In the genomic region with DNA sequence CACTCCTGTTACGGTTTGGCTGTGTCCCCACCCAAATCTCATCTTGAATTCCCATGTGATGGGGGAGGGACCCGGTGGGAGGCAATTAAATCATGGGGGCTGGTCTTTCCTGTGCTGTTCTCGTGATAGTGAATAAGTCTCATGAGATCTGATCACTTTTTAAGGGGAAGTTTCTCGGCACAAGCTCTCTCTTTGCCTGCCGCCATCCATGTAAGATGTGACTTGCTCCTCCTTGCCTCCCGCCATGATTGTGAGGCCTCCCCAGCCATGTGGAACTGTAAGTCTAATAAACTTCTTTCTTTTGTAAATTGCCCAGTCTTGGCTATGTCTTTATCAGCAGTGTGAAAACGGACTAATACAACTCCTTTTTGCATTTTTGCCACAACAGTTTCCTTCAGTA, we compare ENCODE assay signal across 10 cellular contexts. TPM values are rescaled to one million over a fixed set of nuclear protein-coding genes. Genes with fewer than 3 reads are reported as not detected.
A peak's percentile ranks its signal among the peaks of the same experiment; 100 is the strongest.
DNase-seq lines count a peak whose midpoint lies in the region; FAIRE-seq and TF ChIP-seq lines count a peak whose summit lies in the region.
"Not testable (repeated sequence)": the region's sequence is repeated elsewhere in the genome, so short reads cannot be mapped to it uniquely, and the experiment has no call there.
"Had no signal": no experiment of that assay in that cellular context is flagged by ENCODE, and none has a peak within 500 bp of the region (broad histone marks: within the 10 kb centered on the region; RNA-seq: fewer than 3 reads in every experiment).

No MANE protein-coding gene starts in this region.

- H4K91ac ChIP-seq in H1 (replicated peaks; ENCODE audit: insufficient read length, low read length) = peak overlapping the region; percentile 87
- H4K91ac ChIP-seq in trophoblast cell (ENCODE audit: low read depth, low read length) = not testable (repeated sequence)

- H2BK120ac ChIP-seq in H1 (replicated peaks; ENCODE audit: low read depth, low read length); trophoblast cell (ENCODE audit: insufficient read depth, low read length, poor library complexity): not testable (repeated sequence)

- TF ChIP-seq EP300 in H1 (IDR thresholded peaks at IDR 0.05; ENCODE audit: borderline replicate concordance in 1 of 2, low read depth in 2 of 2, low read length in 2 of 2) = not testable (repeated sequence)

- not testable (repeated sequence) for H3K27me3 ChIP-seq in H1 (replicated peaks in 1 of 4; ENCODE audit: control insufficient read depth in 3 of 4, extremely low read depth in 1 of 4, insufficient read depth in 3 of 4, low read length in 3 of 4); trophoblast cell (ENCODE audit: insufficient read depth, low read length)

- H2BK20ac ChIP-seq in H1 (ENCODE audit: low read length) = peak overlapping the region; percentile 67; the same call in 1 of the 2 replicates

- not testable (repeated sequence) for H2BK12ac ChIP-seq in H1 (ENCODE audit: low read depth, low read length); trophoblast cell (ENCODE audit: low read length)

- H3K23ac ChIP-seq in H1 (ENCODE audit: insufficient read length); trophoblast cell (ENCODE audit: low read length): not testable (repeated sequence)

- H3K18ac ChIP-seq in H1 (ENCODE audit: extremely low read depth, low read length); trophoblast cell (ENCODE audit: low read length): not testable (repeated sequence)

- not testable (repeated sequence) for DNase-seq in SK-N-MC (ENCODE audit: low read depth, low spot score); H1 (ENCODE audit: low read depth in 1 of 2, low spot score in 2 of 2); trophoblast cell
- DNase-seq in activated effector memory CD4-positive, alpha-beta T cell treated with anti-CD3 and anti-CD28 coated beads, Interleukin-2, amount 50 U/mL, for 16 hours = peak; percentile 36

- H3K27ac ChIP-seq in HEK293 (ENCODE audit: extremely low read depth, low read depth, low read length); H1 (ENCODE audit: low read depth, low read length); trophoblast cell (ENCODE audit: low read depth, low read length): not testable (repeated sequence)
- peak overlapping the region; percentile 89 for H3K27ac ChIP-seq in SK-N-MC

- peak overlapping the region; percentile 90; the same call in 1 of the 2 replicates for H2AK5ac ChIP-seq in H1 (ENCODE audit: low read depth, low read length)
- not testable (repeated sequence) for H2AK5ac ChIP-seq in trophoblast cell (ENCODE audit: low read length)

- not testable (repeated sequence) for H3K14ac ChIP-seq in H1 (ENCODE audit: insufficient read length); trophoblast cell (ENCODE audit: low read length)

- CTCF ChIA-PET in HEK293 (lab: Yijun Ruan, JAX) = not testable (repeated sequence)
- CTCF ChIA-PET in H1 (lab: Charles Lee; ENCODE audit: partially characterized antibody) = interaction anchor here (1.3 to 1.4 kb wide), 3 partner anchors 39 to 117 kb away, joined by 3 to 4 read pairs (median 3); no protein-coding TSS in a partner anchor

- H2BK15ac ChIP-seq in H1 (ENCODE audit: low read length) = 0 out of 2 replicates have a peak overlapping the region, but pooled peaks have one; percentile 93

- H3K4me3 ChIP-seq in HEK293 (ENCODE audit: low read depth, low read length); SK-N-MC; H1 (ENCODE audit: extremely low read depth in 1 of 4, insufficient read depth in 2 of 4, low read depth in 3 of 4, low read length in 4 of 4): not testable (repeated sequence)
- peak overlapping the region; percentile 18 for H3K4me3 ChIP-seq in trophoblast cell (ENCODE audit: low read depth, low read length)

- H3K79me1 ChIP-seq in H1 (ENCODE audit: low read depth, low read length); trophoblast cell (ENCODE audit: low read length): not testable (repeated sequence)

- TF ChIP-seq CTCF in HEK293 (tag by site-specific recombination; IDR thresholded peaks at IDR 0.05); H1 (IDR thresholded peaks at IDR 0.05; ENCODE audit: control extremely low read depth in 1 of 3, insufficient read depth in 1 of 3, low read depth in 1 of 3, low read length in 3 of 3): not testable (repeated sequence)

- not testable (repeated sequence) for TF ChIP-seq RAD21 in H1 (IDR thresholded peaks at IDR 0.05 in 1 of 2, conservative IDR thresholded peaks at IDR 0.05 in 1 of 2; ENCODE audit: low read depth in 2 of 2, low read length in 2 of 2)

- not testable (repeated sequence) for H3K9me3 ChIP-seq in HEK293 (ENCODE audit: control insufficient read depth, insufficient read depth, low read depth, low read length); SK-N-MC (ENCODE audit: low read depth, low read length); H1 (ENCODE audit: insufficient read depth in 2 of 2, low read depth in 1 of 2, low read length in 1 of 2)
- H3K9me3 ChIP-seq in trophoblast cell (ENCODE audit: insufficient read depth, low read depth, low read length) = peaks cover 12% of the 10 kb centered on the region

- not testable (repeated sequence) for H3K4me1 ChIP-seq in HEK293 (ENCODE audit: control insufficient read depth, insufficient read depth, low read length); H1 (replicated peaks in 1 of 4; ENCODE audit: control insufficient read depth in 3 of 4, insufficient read depth in 4 of 4, low read length in 3 of 4); trophoblast cell (ENCODE audit: control insufficient read depth in 1 of 2, insufficient read depth in 2 of 2, low read length in 2 of 2)

- not testable (repeated sequence) for H3K36me3 ChIP-seq in HEK293 (ENCODE audit: control insufficient read depth in 2 of 2, insufficient read depth in 1 of 2, low read length in 2 of 2); SK-N-MC (ENCODE audit: insufficient read depth, low read length); H1 (ENCODE audit: control insufficient read depth in 2 of 4, insufficient read depth in 4 of 4, low read length in 3 of 4); trophoblast cell (ENCODE audit: control insufficient read depth in 1 of 2, insufficient read depth in 2 of 2, low read length in 2 of 2)

- not testable (repeated sequence) for H3K23me2 ChIP-seq in H1 (ENCODE audit: low read depth, low read length)

- not testable (repeated sequence) for H3K9ac ChIP-seq in SK-N-MC (ENCODE audit: insufficient read length); H1 (replicated peaks in 1 of 4; ENCODE audit: extremely low read depth in 1 of 4, low read depth in 3 of 4, low read length in 3 of 4); trophoblast cell (ENCODE audit: low read length)

- not testable (repeated sequence) for H3K4ac ChIP-seq in H1 (replicated peaks; ENCODE audit: insufficient read length, low read depth, low read length); trophoblast cell (ENCODE audit: low read depth, low read length)

- H3K79me2 ChIP-seq in H1 (ENCODE audit: control insufficient read depth in 1 of 2, insufficient read depth in 2 of 2, low read length in 2 of 2); trophoblast cell (ENCODE audit: control insufficient read depth, insufficient read depth, low read length, poor library complexity): not testable (repeated sequence)

- not testable (repeated sequence) for H4K12ac ChIP-seq in trophoblast cell (ENCODE audit: low read depth, low read length)

- H2AFZ ChIP-seq in H1 (ENCODE audit: low read length); trophoblast cell (ENCODE audit: insufficient read depth, low read length, poor library complexity): not testable (repeated sequence)

- H4K5ac ChIP-seq in H1 (ENCODE audit: insufficient read length, low read depth, low read length) = not testable (repeated sequence)

- not testable (repeated sequence) for H3K4me2 ChIP-seq in H1 (ENCODE audit: insufficient read depth in 1 of 2, low read depth in 2 of 2, low read length in 2 of 2); trophoblast cell (ENCODE audit: low read length)

- POLR2A ChIA-PET in HEK293 (lab: Yijun Ruan, JAX) = interaction anchor here (0.5 kb wide), 1 partner anchor 15 kb away, joined by 5 read pairs; no protein-coding TSS in a partner anchor
- POLR2A ChIA-PET in H1 (lab: Charles Lee; ENCODE audit: partially characterized antibody) = interaction anchor here (0.6 kb wide), 1 partner anchor 194 kb away, joined by 3 read pairs; no protein-coding TSS in a partner anchor

- H4K8ac ChIP-seq in H1 (ENCODE audit: extremely low read depth, insufficient read depth, low read length); trophoblast cell (ENCODE audit: low read depth, low read length): not testable (repeated sequence)

- H2BK5ac ChIP-seq in H1 (ENCODE audit: low read depth, low read length) = 0 out of 2 replicates have a peak overlapping the region, but pooled peaks have one; percentile 30
- not testable (repeated sequence) for H2BK5ac ChIP-seq in trophoblast cell (ENCODE audit: low read depth, low read length, poor library complexity)

- not testable (repeated sequence) for H3K56ac ChIP-seq in H1 (replicated peaks; ENCODE audit: insufficient read length, low read depth, low read length)

- WGBS in H1 (ENCODE audit: extremely low coverage in 1 of 2, insufficient coverage in 1 of 2, insufficient read length in 1 of 2, insufficient replicate concordance in 2 of 2, low coverage in 1 of 2, low lambda C conversion rate in 2 of 2, missing lambda C conversion rate in 1 of 2), 2 experiments = 90% methylated on average over 7 of the region's 7 CpGs; no CpG with 5 or more reads in 1 of the 2 experiments
- no CpG with 5 or more reads among the region's 7 CpGs for WGBS in trophoblast cell (ENCODE audit: extremely low coverage, insufficient coverage, insufficient read length)

- not testable (repeated sequence) for TF ChIP-seq POLR2A in H1 (IDR thresholded peaks at IDR 0.05; ENCODE audit: control extremely low read depth in 1 of 2, low read depth in 2 of 2, low read length in 2 of 2)

- not testable (repeated sequence) for H4K20me1 ChIP-seq in H1 (replicated peaks in 1 of 2; ENCODE audit: control insufficient read depth in 1 of 2, insufficient read depth in 2 of 2, low read length in 2 of 2)

- not testable (repeated sequence) for FAIRE-seq in H1 (lab: Jason Lieb, UNC)

RNA-seq across cellular contexts. Expression of gene TCP10L, which starts 54.5 kb away (rescaled TPM):
- total RNA-seq in H1 (2021; fragmentation: NEBNext Ultra II Directional; extraction: Animal tissue kit (Norgen Biotek cat#: 25700)) = 0.71 and 0.99 TPM in 2 replicates
- polyA plus RNA-seq in H1 (2011; rRNA removed) = 0.45 and 0.74 TPM in 2 replicates
- polyA plus RNA-seq in H1 (2011; cell fraction: cytosol; rRNA removed) = 0.43 TPM
- polyA plus RNA-seq in H1 (2011; cell fraction: nucleus; rRNA removed) = 0.76 TPM
- 0.30 to 0.83 TPM (median 0.53 TPM) in 4 replicates for polyA plus RNA-seq in H1 (2012, experiment 1 of 2)
- 0.34 TPM for polyA plus RNA-seq in H1 (2012, experiment 2 of 2)
- polyA plus RNA-seq in H1 (2013, experiment 1 of 2) = 0.22 TPM
- polyA plus RNA-seq in H1 (2013, experiment 2 of 2) = 0.44 TPM
- polyA minus RNA-seq in H1 (2011; rRNA and poly(A)+ RNA removed) = 0.61 and 0.69 TPM in 2 replicates
- polyA minus RNA-seq in H1 (2011; cell fraction: cytosol; rRNA and poly(A)+ RNA removed) = not detected
- polyA minus RNA-seq in H1 (2011; cell fraction: nucleus; rRNA and poly(A)+ RNA removed) = 0.50 TPM
- polyA plus RNA-seq in trophoblast cell (2013) = 1.0 and 1.3 TPM in 2 replicates
- total RNA-seq: A172; Caco-2; Calu3; CD8-positive, alpha-beta T cell had no signal
- polyA plus RNA-seq: BJ had no signal
